Comparison of ENCODE assay signal across 1 cellular context in genomic region chr17:39153541-39154111, GRCh38.
TF ChIP-seq lines count a peak whose summit lies in the region.

No MANE protein-coding gene starts in this region.

TF ChIP-seq in HEK293, 187 proteins besides CTCF, POLR2A, EP300 and RAD21 (continued from another document and continues in another):
- TF ChIP-seq, protein P1, sequence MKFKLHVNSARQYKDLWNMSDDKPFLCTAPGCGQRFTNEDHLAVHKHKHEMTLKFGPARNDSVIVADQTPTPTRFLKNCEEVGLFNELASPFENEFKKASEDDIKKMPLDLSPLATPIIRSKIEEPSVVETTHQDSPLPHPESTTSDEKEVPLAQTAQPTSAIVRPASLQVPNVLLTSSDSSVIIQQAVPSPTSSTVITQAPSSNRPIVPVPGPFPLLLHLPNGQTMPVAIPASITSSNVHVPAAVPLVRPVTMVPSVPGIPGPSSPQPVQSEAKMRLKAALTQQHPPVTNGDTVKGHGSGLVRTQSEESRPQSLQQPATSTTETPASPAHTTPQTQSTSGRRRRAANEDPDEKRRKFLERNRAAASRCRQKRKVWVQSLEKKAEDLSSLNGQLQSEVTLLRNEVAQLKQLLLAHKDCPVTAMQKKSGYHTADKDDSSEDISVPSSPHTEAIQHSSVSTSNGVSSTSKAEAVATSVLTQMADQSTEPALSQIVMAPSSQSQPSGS (tag by site-specific recombination; IDR thresholded peaks at IDR 0.05; ENCODE audit: low read depth), result no peak
- TF ChIP-seq ZNF777 (tag by site-specific recombination; IDR thresholded peaks at IDR 0.05; ENCODE audit: borderline replicate concordance) (no peak), ZNF133 (tag by site-specific recombination; IDR thresholded peaks at IDR 0.05) (no peak; the same call in 1 of the 2 replicates), ZNF37A (tag by site-specific recombination; IDR thresholded peaks at IDR 0.05) (no peak), BCL6B (tag by site-specific recombination; IDR thresholded peaks at IDR 0.05) (no peak), ZNF768 (tag by site-specific recombination; IDR thresholded peaks at IDR 0.05) (0 out of 2 replicates have a peak, but pooled peaks have one; percentile 35), ZNF677 (tag by site-specific recombination; IDR thresholded peaks at IDR 0.05) (0 out of 2 replicates have a peak, but pooled peaks have one; percentile 10), ZNF549 (tag by site-specific recombination; IDR thresholded peaks at IDR 0.05) (no peak), ZEB2 (tag by site-specific recombination; IDR thresholded peaks at IDR 0.05) (no peak), ZNF654 (tag by site-specific recombination; IDR thresholded peaks at IDR 0.05; ENCODE audit: low read depth) (no peak), ZNF843 (tag by site-specific recombination; IDR thresholded peaks at IDR 0.05) (no peak), ZNF138 (tag by site-specific recombination; IDR thresholded peaks at IDR 0.05; ENCODE audit: borderline replicate concordance) (no peak), MZF1 (tag by site-specific recombination; IDR thresholded peaks at IDR 0.05; ENCODE audit: borderline replicate concordance) (peak; percentile 98), KLF16 (tag by site-specific recombination; IDR thresholded peaks at IDR 0.05) (peak; percentile 54), SCRT2 (tag by site-specific recombination; IDR thresholded peaks at IDR 0.05) (no peak), ZFHX2 (tag by site-specific recombination; conservative IDR thresholded peaks at IDR 0.05) (no peak), ZNF426 (tag by site-specific recombination; IDR thresholded peaks at IDR 0.05) (no peak), ZNF707 (tag by site-specific recombination; IDR thresholded peaks at IDR 0.05) (no peak), ZNF335 (tag by site-specific recombination; conservative IDR thresholded peaks at IDR 0.05) (peak; percentile 20; the same call in 1 of the 2 replicates), ZNF776 (tag by site-specific recombination; IDR thresholded peaks at IDR 0.05; ENCODE audit: borderline replicate concordance) (no peak), PBX3 (CRISPR knock-in tag; IDR thresholded peaks at IDR 0.05) (no peak), ZNF76 (tag by site-specific recombination; IDR thresholded peaks at IDR 0.05; ENCODE audit: borderline replicate concordance, low read depth) (peak; percentile 37; the same call in 1 of the 2 replicates), OVOL3 (tag by site-specific recombination; IDR thresholded peaks at IDR 0.05) (no peak), WT1 (tag by site-specific recombination; IDR thresholded peaks at IDR 0.05) (no peak), ZNF416 (tag by site-specific recombination; IDR thresholded peaks at IDR 0.05) (no peak), SP7 (tag by site-specific recombination; IDR thresholded peaks at IDR 0.05) (no peak; the same call in 1 of the 2 replicates), SCRT1 (tag by site-specific recombination; IDR thresholded peaks at IDR 0.05; ENCODE audit: borderline replicate concordance) (no peak), GFI1B (tag by site-specific recombination; IDR thresholded peaks at IDR 0.05) (no peak; the same call in 1 of the 2 replicates), ZNF664 (tag by site-specific recombination; IDR thresholded peaks at IDR 0.05) (0 out of 2 replicates have a peak, but pooled peaks have one; percentile 9), ZNF121 (tag by site-specific recombination; IDR thresholded peaks at IDR 0.05) (no peak), ZNF792 (tag by site-specific recombination; IDR thresholded peaks at IDR 0.05) (no peak), ZNF114 (tag by site-specific recombination; IDR thresholded peaks at IDR 0.05) (no peak), ZSCAN4 (tag by site-specific recombination; IDR thresholded peaks at IDR 0.05) (no peak), ZNF658 (tag by site-specific recombination; IDR thresholded peaks at IDR 0.05) (no peak), HOXD13 (CRISPR knock-in tag; IDR thresholded peaks at IDR 0.05; ENCODE audit: borderline replicate concordance) (no peak), ZNF174 (tag by site-specific recombination; IDR thresholded peaks at IDR 0.05) (no peak), KLF10 (tag by site-specific recombination; IDR thresholded peaks at IDR 0.05) (peak; percentile 54; the same call in 1 of the 2 replicates), ZXDB (tag by site-specific recombination; IDR thresholded peaks at IDR 0.05) (no peak), ZBTB21 (tag by site-specific recombination; IDR thresholded peaks at IDR 0.05) (0 out of 2 replicates have a peak, but pooled peaks have one; percentile 10), ZSCAN30 (tag by site-specific recombination; IDR thresholded peaks at IDR 0.05) (peak; percentile 92), ZNF623 (tag by site-specific recombination; IDR thresholded peaks at IDR 0.05) (no peak), ZNF280C (tag by site-specific recombination; IDR thresholded peaks at IDR 0.05) (no peak), ZNF184 (tag by site-specific recombination; IDR thresholded peaks at IDR 0.05) (peak; percentile 74; the same call in 1 of the 2 replicates), FEZF1 (tag by site-specific recombination; IDR thresholded peaks at IDR 0.05) (no peak), ZNF202 (tag by site-specific recombination; IDR thresholded peaks at IDR 0.05; ENCODE audit: borderline replicate concordance) (no peak), ZNF558 (tag by site-specific recombination; IDR thresholded peaks at IDR 0.05) (no peak)
- TF ChIP-seq, protein P2, sequence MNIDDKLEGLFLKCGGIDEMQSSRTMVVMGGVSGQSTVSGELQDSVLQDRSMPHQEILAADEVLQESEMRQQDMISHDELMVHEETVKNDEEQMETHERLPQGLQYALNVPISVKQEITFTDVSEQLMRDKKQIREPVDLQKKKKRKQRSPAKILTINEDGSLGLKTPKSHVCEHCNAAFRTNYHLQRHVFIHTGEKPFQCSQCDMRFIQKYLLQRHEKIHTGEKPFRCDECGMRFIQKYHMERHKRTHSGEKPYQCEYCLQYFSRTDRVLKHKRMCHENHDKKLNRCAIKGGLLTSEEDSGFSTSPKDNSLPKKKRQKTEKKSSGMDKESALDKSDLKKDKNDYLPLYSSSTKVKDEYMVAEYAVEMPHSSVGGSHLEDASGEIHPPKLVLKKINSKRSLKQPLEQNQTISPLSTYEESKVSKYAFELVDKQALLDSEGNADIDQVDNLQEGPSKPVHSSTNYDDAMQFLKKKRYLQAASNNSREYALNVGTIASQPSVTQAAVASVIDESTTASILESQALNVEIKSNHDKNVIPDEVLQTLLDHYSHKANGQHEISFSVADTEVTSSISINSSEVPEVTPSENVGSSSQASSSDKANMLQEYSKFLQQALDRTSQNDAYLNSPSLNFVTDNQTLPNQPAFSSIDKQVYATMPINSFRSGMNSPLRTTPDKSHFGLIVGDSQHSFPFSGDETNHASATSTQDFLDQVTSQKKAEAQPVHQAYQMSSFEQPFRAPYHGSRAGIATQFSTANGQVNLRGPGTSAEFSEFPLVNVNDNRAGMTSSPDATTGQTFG (tag by site-specific recombination; IDR thresholded peaks at IDR 0.05; ENCODE audit: borderline replicate concordance), result no peak
- TF ChIP-seq, protein P3, sequence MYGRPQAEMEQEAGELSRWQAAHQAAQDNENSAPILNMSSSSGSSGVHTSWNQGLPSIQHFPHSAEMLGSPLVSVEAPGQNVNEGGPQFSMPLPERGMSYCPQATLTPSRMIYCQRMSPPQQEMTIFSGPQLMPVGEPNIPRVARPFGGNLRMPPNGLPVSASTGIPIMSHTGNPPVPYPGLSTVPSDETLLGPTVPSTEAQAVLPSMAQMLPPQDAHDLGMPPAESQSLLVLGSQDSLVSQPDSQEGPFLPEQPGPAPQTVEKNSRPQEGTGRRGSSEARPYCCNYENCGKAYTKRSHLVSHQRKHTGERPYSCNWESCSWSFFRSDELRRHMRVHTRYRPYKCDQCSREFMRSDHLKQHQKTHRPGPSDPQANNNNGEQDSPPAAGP (tag by site-specific recombination; IDR thresholded peaks at IDR 0.05), result peak; percentile 66; the same call in 1 of the 2 replicates
- TF ChIP-seq, protein P4, sequence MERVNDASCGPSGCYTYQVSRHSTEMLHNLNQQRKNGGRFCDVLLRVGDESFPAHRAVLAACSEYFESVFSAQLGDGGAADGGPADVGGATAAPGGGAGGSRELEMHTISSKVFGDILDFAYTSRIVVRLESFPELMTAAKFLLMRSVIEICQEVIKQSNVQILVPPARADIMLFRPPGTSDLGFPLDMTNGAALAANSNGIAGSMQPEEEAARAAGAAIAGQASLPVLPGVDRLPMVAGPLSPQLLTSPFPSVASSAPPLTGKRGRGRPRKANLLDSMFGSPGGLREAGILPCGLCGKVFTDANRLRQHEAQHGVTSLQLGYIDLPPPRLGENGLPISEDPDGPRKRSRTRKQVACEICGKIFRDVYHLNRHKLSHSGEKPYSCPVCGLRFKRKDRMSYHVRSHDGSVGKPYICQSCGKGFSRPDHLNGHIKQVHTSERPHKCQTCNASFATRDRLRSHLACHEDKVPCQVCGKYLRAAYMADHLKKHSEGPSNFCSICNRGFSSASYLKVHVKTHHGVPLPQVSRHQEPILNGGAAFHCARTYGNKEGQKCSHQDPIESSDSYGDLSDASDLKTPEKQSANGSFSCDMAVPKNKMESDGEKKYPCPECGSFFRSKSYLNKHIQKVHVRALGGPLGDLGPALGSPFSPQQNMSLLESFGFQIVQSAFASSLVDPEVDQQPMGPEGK (tag by site-specific recombination; IDR thresholded peaks at IDR 0.05), result no peak
- TF ChIP-seq, protein P5, sequence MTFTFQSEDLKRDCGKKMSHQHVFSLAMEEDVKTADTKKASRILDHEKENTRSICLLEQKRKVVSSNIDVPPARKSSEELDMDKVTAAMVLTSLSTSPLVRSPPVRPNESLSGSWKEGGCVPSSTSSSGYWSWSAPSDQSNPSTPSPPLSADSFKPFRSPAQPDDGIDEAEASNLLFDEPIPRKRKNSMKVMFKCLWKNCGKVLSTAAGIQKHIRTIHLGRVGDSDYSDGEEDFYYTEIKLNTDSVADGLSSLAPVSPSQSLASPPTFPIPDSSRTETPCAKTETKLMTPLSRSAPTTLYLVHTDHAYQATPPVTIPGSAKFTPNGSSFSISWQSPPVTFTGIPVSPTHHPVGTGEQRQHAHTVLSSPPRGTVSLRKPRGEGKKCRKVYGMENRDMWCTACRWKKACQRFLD (tag by site-specific recombination; IDR thresholded peaks at IDR 0.05), result no peak
- TF ChIP-seq, protein P6, sequence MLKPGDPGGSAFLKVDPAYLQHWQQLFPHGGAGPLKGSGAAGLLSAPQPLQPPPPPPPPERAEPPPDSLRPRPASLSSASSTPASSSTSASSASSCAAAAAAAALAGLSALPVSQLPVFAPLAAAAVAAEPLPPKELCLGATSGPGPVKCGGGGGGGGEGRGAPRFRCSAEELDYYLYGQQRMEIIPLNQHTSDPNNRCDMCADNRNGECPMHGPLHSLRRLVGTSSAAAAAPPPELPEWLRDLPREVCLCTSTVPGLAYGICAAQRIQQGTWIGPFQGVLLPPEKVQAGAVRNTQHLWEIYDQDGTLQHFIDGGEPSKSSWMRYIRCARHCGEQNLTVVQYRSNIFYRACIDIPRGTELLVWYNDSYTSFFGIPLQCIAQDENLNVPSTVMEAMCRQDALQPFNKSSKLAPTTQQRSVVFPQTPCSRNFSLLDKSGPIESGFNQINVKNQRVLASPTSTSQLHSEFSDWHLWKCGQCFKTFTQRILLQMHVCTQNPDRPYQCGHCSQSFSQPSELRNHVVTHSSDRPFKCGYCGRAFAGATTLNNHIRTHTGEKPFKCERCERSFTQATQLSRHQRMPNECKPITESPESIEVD (tag by site-specific recombination; IDR thresholded peaks at IDR 0.05), result no peak
